36 cellular contexts compared by ENCODE assay signal in the genomic region with DNA sequence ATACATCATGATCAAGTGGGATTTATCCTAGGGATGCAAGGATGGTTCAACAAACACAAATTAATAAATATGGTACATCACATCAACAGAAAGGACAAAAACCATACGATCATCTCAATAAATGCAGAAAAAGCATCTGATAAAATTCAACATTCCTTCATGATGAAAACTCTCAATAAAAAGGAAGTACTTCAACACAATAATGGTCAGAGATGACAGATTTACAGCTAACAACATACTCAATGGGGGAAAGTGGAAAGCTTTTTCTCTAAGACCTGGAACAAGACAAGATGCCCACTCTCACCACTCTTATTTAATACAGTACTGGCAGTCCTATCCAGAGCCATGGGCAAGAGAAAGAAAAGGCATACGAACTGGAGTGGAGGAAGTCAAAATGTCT. TPM values are rescaled to one million over a fixed set of nuclear protein-coding genes. Genes with fewer than 3 reads are reported as not detected.
"Had no signal": no experiment of that assay in that cellular context is flagged by ENCODE, and none has a peak within 500 bp of the region (broad histone marks: within the 10 kb centered on the region; RNA-seq: fewer than 3 reads in every experiment).

No MANE protein-coding gene starts in this region.

- H3K36me3 ChIP-seq: adrenal gland, ascending aorta, breast epithelium, cardiac muscle cell had no signal

- ATAC-seq: activated naive CD4-positive, alpha-beta T cell treated with anti-CD3 and anti-CD28 coated beads, Interleukin-2, amount 50 U/mL, for 72 hours; activated naive CD8-positive, alpha-beta T cell treated with anti-CD3 and anti-CD28 coated beads, Interleukin-2, amount 50 U/mL, for 24 hours; activated T-cell treated with anti-CD3 and anti-CD28 coated beads, Interleukin-2, amount 50 U/mL, for 4 hours; activated T-cell treated with anti-CD3 and anti-CD28 coated beads, Interleukin-2, amount 50 U/mL, for 72 hours; activated T-helper 17 cell treated with anti-CD3 and anti-CD28 coated beads, Interleukin-2, amount 50 U/mL, for 72 hours; body of pancreas had no signal

- FAIRE-seq: astrocyte, bronchial epithelial cell had no signal

- DNase-seq: activated effector memory CD4-positive, alpha-beta T cell treated with anti-CD3 and anti-CD28 coated beads, Interleukin-2, amount 50 U/mL, for 16 hours; activated effector memory CD4-positive, alpha-beta T cell treated with Interleukin-2 at 50 U/mL for 16 hours; activated gamma-delta T cell; activated gamma-delta T cell treated with Interleukin-2 at 50 U/mL for 16 hours; activated naive CD4-positive, alpha-beta T cell; activated naive CD4-positive, alpha-beta T cell treated with anti-CD3 and anti-CD28 coated beads for 36 hours; activated naive CD4-positive, alpha-beta T cell treated with anti-CD3 and anti-CD28 coated beads, Interleukin-2, amount 10 ng/mL, durations not matched to agents 7 days and 5 days; activated naive CD4-positive, alpha-beta T cell treated with anti-CD3 and anti-CD28 coated beads, Interleukin-2, amount 50 U/mL, for 16 hours; activated naive CD4-positive, alpha-beta T cell treated with Interleukin-2 at 50 U/mL for 16 hours; activated naive CD8-positive, alpha-beta T cell treated with anti-CD3 and anti-CD28 coated beads for 36 hours; activated naive CD8-positive, alpha-beta T cell treated with anti-CD3 and anti-CD28 coated beads, Interleukin-2, amount 10 ng/mL, durations not matched to agents 7 days and 5 days; activated naive CD8-positive, alpha-beta T cell treated with anti-CD3 and anti-CD28 coated beads, Interleukin-2, amount 50 U/mL, for 24 hours; activated T-cell treated with anti-CD3 and anti-CD28 coated beads, Interleukin-2, amount 50 U/mL, for 1 hour; activated T-cell treated with anti-CD3 and anti-CD28 coated beads, Interleukin-2, amount 50 U/mL, for 24 hours; activated T-cell treated with anti-CD3 and anti-CD28 coated beads, Interleukin-2, amount 50 U/mL, for 4 hours; activated T-cell treated with anti-CD3 and anti-CD28 coated beads, Interleukin-2, amount 50 U/mL, for 48 hours; activated T-cell treated with anti-CD3 and anti-CD28 coated beads, Interleukin-2, amount 50 U/mL, for 72 hours; adrenal gland; amniotic stem cell; amygdala; anterior cingulate cortex; aorta; body of pancreas; caudate nucleus; central memory CD4-positive, alpha-beta T cell; cerebellar nuclear complex had no signal

- H3K9me3 ChIP-seq: body of pancreas, breast epithelium had no signal

- H3K27me3 ChIP-seq: adrenal gland, ascending aorta, body of pancreas, breast epithelium, cardiac muscle cell had no signal

- H3K27ac ChIP-seq: adrenal gland, ascending aorta, body of pancreas, breast epithelium, cardiac muscle cell had no signal

- H3K4me1 ChIP-seq: adrenal gland, ascending aorta, body of pancreas, breast epithelium had no signal

- H3K4me3 ChIP-seq: adrenal gland, ascending aorta, body of pancreas, breast epithelium, cardiac muscle cell had no signal

RNA-seq across cellular contexts. Expression of gene PRR15, which starts 39.9 kb away (rescaled TPM):
- total RNA-seq: activated naive CD4-positive, alpha-beta T cell treated with anti-CD3 and anti-CD28 coated beads for 36 hours; activated naive CD4-positive, alpha-beta T cell treated with anti-CD3 and anti-CD28 coated beads, Interleukin-2, amount 50 U/mL, for 72 hours; activated naive CD8-positive, alpha-beta T cell treated with anti-CD3 and anti-CD28 coated beads for 36 hours; activated naive CD8-positive, alpha-beta T cell treated with anti-CD3 and anti-CD28 coated beads, Interleukin-2, amount 10 ng/mL, durations not matched to agents 7 days and 5 days; activated T-cell treated with anti-CD3 and anti-CD28 coated beads, Interleukin-2, amount 50 U/mL, for 72 hours; activated T-helper 1 cell treated with anti-CD3 and anti-CD28 coated beads, Interleukin-12 subunit alpha, Interleukin-12 subunit beta, Interleukin-2, Interleukin-4 antibody, amounts not matched to agents 30 ng/mL and 10 ng/mL and 1 ng/mL, durations not matched to agents 14 hours and 24 hours and 36 hours; activated T-helper 17 cell treated with anti-CD3 and anti-CD28 coated beads, Interleukin-2, amount 50 U/mL, for 72 hours; activated T-helper 2 cell treated with anti-CD3 and anti-CD28 coated beads, Interferon-gamma antibody, Interleukin-2, Interleukin-4, amounts not matched to agents 10 μg/mL and 5 μg/mL and 100 μg/mL, durations not matched to agents 14 hours and 24 hours and 36 hours; ascending aorta; cerebellum had no signal
